Comparison of ENCODE assay signal across 11 cellular contexts in the genomic region with DNA sequence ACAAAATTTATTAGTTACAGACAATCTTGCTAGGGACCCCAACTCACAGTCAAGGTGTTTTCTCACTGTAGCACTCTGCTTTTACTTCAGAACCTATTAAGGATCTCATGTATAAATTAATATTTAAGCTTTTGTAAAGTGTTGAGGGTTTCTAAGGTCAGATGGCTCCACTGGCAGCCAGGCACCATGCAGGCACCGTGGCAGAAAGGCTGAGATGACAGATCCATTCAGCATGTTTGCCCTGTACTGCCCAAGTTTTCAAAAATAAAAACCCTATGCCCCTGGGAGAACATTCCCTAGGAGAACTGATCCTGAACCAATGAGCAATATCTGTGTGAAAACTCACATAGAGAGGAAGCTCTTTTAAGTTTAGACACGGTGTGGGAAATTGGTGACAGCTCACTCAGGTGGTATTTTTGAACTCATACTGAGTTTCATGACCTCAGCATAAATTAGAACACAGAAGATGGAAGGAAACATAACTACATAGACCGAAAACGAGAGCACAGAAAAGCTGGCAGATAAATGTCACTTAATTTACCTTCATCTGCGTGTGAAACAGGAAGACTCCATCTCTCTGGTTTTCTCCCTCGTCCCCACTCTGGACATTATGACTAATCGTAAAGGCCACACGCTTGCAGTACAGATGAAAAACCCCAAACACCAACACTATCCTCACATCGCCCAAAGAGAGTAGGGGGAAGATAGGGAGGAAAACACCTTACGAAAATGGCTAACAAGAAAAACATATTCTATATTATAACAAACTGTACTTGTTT.
DNase-seq lines count a peak whose midpoint lies in the region; ATAC-seq, FAIRE-seq and TF ChIP-seq lines count a peak whose summit lies in the region.
"Had no signal": no experiment of that assay in that cellular context is flagged by ENCODE, and none has a peak within 500 bp of the region (broad histone marks: within the 10 kb centered on the region; RNA-seq: fewer than 3 reads in every experiment).

No MANE protein-coding gene starts in this region.

- H3K4me3 Mint-ChIP-seq in astrocyte (ENCODE audit: unreplicated experiment), result no peak overlapping the region
- H3K4me3 Mint-ChIP-seq: neural crest cell had no signal

- H3K4me1 ChIP-seq in astrocyte (ENCODE audit: insufficient read depth, low read length), result no peaks in the 10 kb centered on the region
- H3K4me1 ChIP-seq in A673 (ENCODE audit: insufficient read depth, low read length, poor library complexity, severe bottlenecking), result no peaks in the 10 kb centered on the region
- no peaks in the 10 kb centered on the region for H3K4me1 ChIP-seq in gastroesophageal sphincter

- no peak for FAIRE-seq in astrocyte (lab: Jason Lieb, UNC)
- FAIRE-seq: colon had no signal

- POLR2A ChIA-PET in A673 (lab: Charles Lee; ENCODE audit: low non-redundant PET), result no interaction called here

- no peak for TF ChIP-seq CTCF in astrocyte (IDR thresholded peaks at IDR 0.05; ENCODE audit: insufficient read depth, low read depth, low read length)
- no peak for TF ChIP-seq CTCF in A673 (conservative IDR thresholded peaks at IDR 0.05; ENCODE audit: low read depth, low read length)
- TF ChIP-seq CTCF in gastroesophageal sphincter (IDR thresholded peaks at IDR 0.05), result no peak

- DNase-seq in Daoy (ENCODE audit: low read depth) (peak; percentile 54), astrocyte (ENCODE audit: low read depth) (peak; percentile 22), DMS153 (lab: John Stamatoyannopoulos, UW) (no peak), A673 (ENCODE audit: low spot score) (no peak), dermis blood vessel endothelial cell (no peak)

- no peak for TF ChIP-seq EP300 in gastroesophageal sphincter (IDR thresholded peaks at IDR 0.05)

- CTCF ChIA-PET in A673 (lab: Charles Lee), result no interaction called here

- H3K27me3 Mint-ChIP-seq in astrocyte (ENCODE audit: low read depth, unreplicated experiment), result no peaks in the 10 kb centered on the region

- WGBS in gastroesophageal sphincter (ENCODE audit: low coverage in 1 of 2), 2 donors, result 72 to 81% methylated on average over 6 to 10 of the region's 10 CpGs

- H3K36me3 Mint-ChIP-seq in astrocyte (ENCODE audit: low read depth, unreplicated experiment), result no peaks in the 10 kb centered on the region

- no peaks in the 10 kb centered on the region for H4K20me1 ChIP-seq in astrocyte (ENCODE audit: insufficient read depth, low read length)

- TF ChIP-seq POLR2A in gastroesophageal sphincter (IDR thresholded peaks at IDR 0.05), result no peak

- BruUV-seq in A673 (replicated peaks; lab: Mats Ljungman, UMichigan), result no TSS peak

- H3K4me2 ChIP-seq in astrocyte (ENCODE audit: low read length), result peak overlapping the region; percentile 7

- H3K9ac ChIP-seq in astrocyte (ENCODE audit: low read length), result no peak overlapping the region

- peaks cover 13% of the 10 kb centered on the region for H3K4me1 Mint-ChIP-seq in astrocyte (ENCODE audit: low read depth, unreplicated experiment)
- H3K4me1 Mint-ChIP-seq: neural crest cell had no signal

- ATAC-seq in GM19452 (IDR thresholded peaks at IDR 0.05; ENCODE audit: unreplicated experiment) (peak; percentile 72), HG03196 (IDR thresholded peaks at IDR 0.05; ENCODE audit: unreplicated experiment) (peak; percentile 63), gastroesophageal sphincter (no peak)
- ATAC-seq: Right ventricle myocardium inferior had no signal

- H3K27me3 ChIP-seq in astrocyte (ENCODE audit: insufficient read depth, low read length) (no peaks in the 10 kb centered on the region), A673 (replicated peaks; ENCODE audit: insufficient read depth, low read depth, low read length, poor library complexity) (no peaks in the 10 kb centered on the region), gastroesophageal sphincter (no peaks in the 10 kb centered on the region)

- H3K4me3 ChIP-seq in astrocyte (ENCODE audit: insufficient read depth, low read depth, low read length) (no peak overlapping the region), A673 (ENCODE audit: low read depth, low read length, poor library complexity, severe bottlenecking) (no peak overlapping the region), gastroesophageal sphincter (no peak overlapping the region)

- H3K9me3 Mint-ChIP-seq in astrocyte (ENCODE audit: unreplicated experiment), result no peaks in the 10 kb centered on the region
- H3K9me3 Mint-ChIP-seq: neural crest cell had no signal

- no peaks in the 10 kb centered on the region for H3K79me2 ChIP-seq in astrocyte (ENCODE audit: insufficient read depth, low read length)

- H3K36me3 ChIP-seq in astrocyte (ENCODE audit: insufficient read depth, low read length) (no peaks in the 10 kb centered on the region), A673 (ENCODE audit: insufficient read depth, low read length, poor library complexity, severe bottlenecking) (no peaks in the 10 kb centered on the region), gastroesophageal sphincter (no peaks in the 10 kb centered on the region)

- H3K27ac ChIP-seq in astrocyte (ENCODE audit: low read depth, low read length) (no peak overlapping the region), A673 (ENCODE audit: low read depth, low read length, poor library complexity, severe bottlenecking) (no peak overlapping the region), gastroesophageal sphincter (no peak overlapping the region)

- intact Hi-C loops in A673 (cut with micrococcal nuclease; ENCODE audit: unreplicated experiment), result no loop called here

- H3K9me3 ChIP-seq in astrocyte (ENCODE audit: insufficient read depth, low read depth, low read length) (no peaks in the 10 kb centered on the region), A673 (ENCODE audit: low read depth, low read length, poor library complexity, severe bottlenecking) (no peaks in the 10 kb centered on the region), gastroesophageal sphincter (no peaks in the 10 kb centered on the region)

- no peak overlapping the region for H2AFZ ChIP-seq in astrocyte (ENCODE audit: low read depth, low read length)

- H3K27ac Mint-ChIP-seq in astrocyte (ENCODE audit: unreplicated experiment), result peak overlapping the region; percentile 41

Comparison
In these comparisons a context has a peak if more than half of its experiments do, and no peak if none do; other contexts are left out.
1. DNase-seq: peak in Daoy (single experiment) and astrocyte (single experiment); none in DMS153 (single experiment), A673 (single experiment) and dermis blood vessel endothelial cell (single experiment).